Comparison of ENCODE assay signal across 1 cellular context in genomic region chr17:68200689-68201424, GRCh38.
TF ChIP-seq lines count a peak whose summit lies in the region.

No MANE protein-coding gene starts in this region.

TF ChIP-seq in H1, 55 proteins besides CTCF, POLR2A, EP300 and RAD21 (continued from another document):
- TF ChIP-seq E2F6 (IDR thresholded peaks at IDR 0.05): peak; percentile 24; the same call in 1 of the 2 replicates
- TF ChIP-seq GABPA (IDR thresholded peaks at IDR 0.05; ENCODE audit: borderline replicate concordance, insufficient read depth, low read length): peak; percentile 60; the same call in 1 of the 2 replicates
- no peak for TF ChIP-seq RXRA (IDR thresholded peaks at IDR 0.05; ENCODE audit: insufficient read depth, low read depth, low read length)
